ENCODE assay signal across 18 cellular contexts in the genomic region with DNA sequence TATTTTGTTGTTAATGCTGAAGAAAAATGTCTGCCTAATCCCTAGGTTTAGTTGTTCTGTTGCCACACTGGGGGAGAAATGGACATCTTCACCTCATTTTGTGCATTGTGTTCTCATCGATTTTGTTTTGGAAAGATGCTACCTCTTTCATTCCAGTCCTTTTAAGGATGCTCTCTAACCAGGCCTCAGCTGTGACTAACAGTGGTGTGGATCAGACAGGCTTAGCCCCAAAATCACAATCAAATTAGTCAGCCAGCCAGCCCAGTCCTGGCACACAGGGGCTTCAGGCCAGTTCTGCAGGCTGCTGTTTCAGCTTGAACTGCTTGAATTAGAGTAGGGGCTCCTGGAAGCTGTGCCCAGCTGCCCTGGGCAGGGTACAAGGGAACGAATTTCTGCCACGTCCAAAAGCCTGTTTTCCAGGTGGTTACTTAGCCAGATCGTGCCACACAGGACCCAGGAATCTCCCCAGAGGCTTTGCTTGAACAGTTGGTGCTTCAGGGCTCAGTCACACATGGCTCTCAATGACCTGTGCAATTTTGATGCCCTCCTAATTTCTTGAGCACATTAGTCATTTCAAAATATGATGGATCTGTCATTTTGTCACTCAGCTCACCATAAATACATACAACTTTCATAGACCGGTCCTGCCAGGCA.
A peak's percentile ranks its signal among the peaks of the same experiment; 100 is the strongest.
DNase-seq lines count a peak whose midpoint lies in the region; ATAC-seq, FAIRE-seq and TF ChIP-seq lines count a peak whose summit lies in the region.
"Had no signal": no experiment of that assay in that cellular context is flagged by ENCODE, and none has a peak within 500 bp of the region (broad histone marks: within the 10 kb centered on the region; RNA-seq: fewer than 3 reads in every experiment).

No MANE protein-coding gene starts in this region.

- no peaks in the 10 kb centered on the region for H3K79me2 ChIP-seq in ACC112 (ENCODE audit: control insufficient read depth, insufficient read depth, low read length, unreplicated experiment)
- H3K79me2 ChIP-seq in keratinocyte (ENCODE audit: control insufficient read depth, insufficient read depth, low read length) = no peaks in the 10 kb centered on the region

- dilution Hi-C loops in keratinocyte (cut with MboI; ENCODE audit: extremely low pct_ligation_motif_present, low sequenced_read_pairs) = no loop called here

- no peaks in the 10 kb centered on the region for H3K27me3 ChIP-seq in ACC112 (ENCODE audit: insufficient read depth, low read length)
- no peaks in the 10 kb centered on the region for H3K27me3 ChIP-seq in keratinocyte (ENCODE audit: control insufficient read depth, extremely low read depth, insufficient read depth, low read length)
- H3K27me3 ChIP-seq: BLaER1, colonic mucosa, SJSA1, transverse colon had no signal

- DNase-seq in HFFc6 (peak; percentile 64), astrocyte of the spinal cord (ENCODE audit: low read depth, low spot score) (peak; percentile 40), keratinocyte (ENCODE audit: low read depth, low spot score) (no peak), occipital lobe (lab: John Stamatoyannopoulos, UW) (no peak), DMS 273 treated with DMSO at 0.1 percent for 48 hours (lab: John Stamatoyannopoulos, UW) (no peak), caudate nucleus (lab: John Stamatoyannopoulos, UW) (no peak)
- DNase-seq: activated CD4-positive, CD25-positive, alpha-beta regulatory T cell; activated gamma-delta T cell treated with Interleukin-2 at 50 U/mL for 16 hours; colonic mucosa; hippocampal formation; MV-4-11; NCI-H526; transverse colon had no signal

- peak overlapping the region; percentile 36 for H3K4me2 ChIP-seq in keratinocyte (ENCODE audit: control insufficient read depth, extremely low read depth, insufficient read depth, low read depth, low read length)
- H3K4me2 ChIP-seq: BLaER1 had no signal

- H3K27ac ChIP-seq in ACC112 (ENCODE audit: low read depth, low read length) = peak overlapping the region; percentile 90
- peak overlapping the region; percentile 73 for H3K27ac ChIP-seq in keratinocyte (ENCODE audit: control insufficient read depth, insufficient read depth, low read length)
- no peak overlapping the region for H3K27ac ChIP-seq in caudate nucleus (ENCODE audit: low read depth, low read length)
- H3K27ac ChIP-seq: BLaER1, colonic mucosa, HL-60, SJSA1 had no signal

- no peaks in the 10 kb centered on the region for H3K27me3 Mint-ChIP-seq in HFFc6 (ENCODE audit: insufficient read depth)

- H3K36me3 Mint-ChIP-seq in HFFc6 (ENCODE audit: low read depth) = peaks cover 25% of the 10 kb centered on the region

- H3K9ac ChIP-seq in keratinocyte (ENCODE audit: control insufficient read depth, extremely low read depth, insufficient read depth, low read length) = peak overlapping the region; percentile 47
- H3K9ac ChIP-seq: BLaER1 had no signal

- H3K4me3 ChIP-seq in ACC112 (ENCODE audit: low read depth, low read length) = no peak overlapping the region
- H3K4me3 ChIP-seq in astrocyte of the spinal cord (ENCODE audit: low read depth, low read length) = no peak overlapping the region
- H3K4me3 ChIP-seq in keratinocyte (ENCODE audit: control insufficient read depth in 2 of 3, extremely low read depth in 1 of 3, insufficient read depth in 2 of 3, low read depth in 1 of 3, low read length in 3 of 3) = no peak overlapping the region
- H3K4me3 ChIP-seq: BLaER1, colonic mucosa, SJSA1, transverse colon had no signal

- H3K9me3 Mint-ChIP-seq in HFFc6 = no peaks in the 10 kb centered on the region

- in situ Hi-C loops in astrocyte of the spinal cord (cut with HindIII; ENCODE audit: low sequenced_read_pairs) = no loop called here

- H2AFZ ChIP-seq in ACC112 (ENCODE audit: low read length, unreplicated experiment) (no peak overlapping the region), keratinocyte (ENCODE audit: control insufficient read depth, low read length) (no peak overlapping the region)

- H4K20me1 ChIP-seq in keratinocyte (ENCODE audit: control insufficient read depth, extremely low read depth, insufficient read depth, low read length) = no peaks in the 10 kb centered on the region

- H3K4me3 Mint-ChIP-seq in HFFc6 = peak overlapping the region; percentile 24

- H3K27ac Mint-ChIP-seq in HFFc6 = peak overlapping the region; percentile 90

- no peaks in the 10 kb centered on the region for H3K36me3 ChIP-seq in ACC112 (ENCODE audit: insufficient read depth, low read length)
- peaks cover 1 to 3% of the 10 kb centered on the region in 2 experiments for H3K36me3 ChIP-seq in keratinocyte (ENCODE audit: control insufficient read depth in 2 of 2, extremely low read depth in 1 of 2, insufficient read depth in 2 of 2, low read length in 2 of 2)
- H3K36me3 ChIP-seq: colonic mucosa, transverse colon had no signal

- FAIRE-seq in keratinocyte (lab: Jason Lieb, UNC) = peak; percentile 92

- no peak for ATAC-seq in GM18868 (IDR thresholded peaks at IDR 0.05; ENCODE audit: unreplicated experiment)

- H3K9me3 ChIP-seq in keratinocyte (ENCODE audit: control insufficient read depth, low read depth, low read length) = no peaks in the 10 kb centered on the region
- H3K9me3 ChIP-seq: BLaER1, colonic mucosa, SJSA1, transverse colon had no signal

- H3K4me1 Mint-ChIP-seq in HFFc6 (ENCODE audit: low read depth) = peaks cover 48% of the 10 kb centered on the region

- peaks cover 3% of the 10 kb centered on the region for H3K9me1 ChIP-seq in keratinocyte (ENCODE audit: control insufficient read depth, extremely low read depth, insufficient read depth, low read length)

- no peak for TF ChIP-seq CTCF in HFFc6 (IDR thresholded peaks at IDR 0.05)
- TF ChIP-seq CTCF in astrocyte of the spinal cord (IDR thresholded peaks at IDR 0.05; ENCODE audit: low read depth, low read length) = no peak
- TF ChIP-seq CTCF in keratinocyte (optimal IDR thresholded peaks at IDR 0.05 in 1 of 3, IDR thresholded peaks at IDR 0.05 in 1 of 3, conservative IDR thresholded peaks at IDR 0.05 in 1 of 3; ENCODE audit: extremely low read depth in 1 of 3, insufficient read depth in 2 of 3, low read length in 3 of 3) = no peak

- H3K4me1 ChIP-seq in ACC112 (ENCODE audit: control insufficient read depth, insufficient read depth, low read length, unreplicated experiment) (peaks cover 31% of the 10 kb centered on the region), keratinocyte (ENCODE audit: control insufficient read depth, extremely low read depth, insufficient read depth, low read length) (peaks cover 48% of the 10 kb centered on the region)
- H3K4me1 ChIP-seq: BLaER1, colonic mucosa, transverse colon had no signal

Comparison
In these comparisons a context has a peak if more than half of its experiments do, and no peak if none do; other contexts are left out.
1. DNase-seq: peak in HFFc6 (single experiment) and astrocyte of the spinal cord (single experiment); none in keratinocyte (single experiment), occipital lobe (single experiment), DMS 273 treated with DMSO at 0.1 percent for 48 hours (single experiment) and caudate nucleus (0 of 61).